In the genomic region with DNA sequence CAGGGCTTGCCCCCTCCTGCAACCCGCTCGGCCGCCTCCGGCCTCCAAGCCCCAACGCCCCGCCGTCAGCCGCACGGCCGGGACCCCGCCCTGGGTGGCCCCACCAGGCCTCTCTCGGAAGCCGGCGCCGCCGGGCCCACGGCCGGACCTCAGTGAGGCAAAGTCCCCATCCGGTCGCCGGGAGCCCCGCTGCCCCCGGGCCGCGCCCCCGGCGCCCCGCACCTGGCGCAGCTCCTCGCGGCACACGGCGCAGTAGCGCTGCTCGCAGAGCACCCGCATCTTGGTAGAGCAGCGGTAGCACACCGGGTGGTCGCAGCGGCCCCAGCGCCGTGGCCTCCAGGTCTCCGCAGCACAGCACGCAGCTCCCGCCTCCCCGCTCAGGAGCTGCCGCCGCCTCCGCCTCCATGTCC, we compare ENCODE assay signal across 8 cellular contexts. TPM values are rescaled to one million over a fixed set of nuclear protein-coding genes. Genes with fewer than 3 reads are reported as not detected.
DNase-seq lines count a peak whose midpoint lies in the region; ATAC-seq, FAIRE-seq and TF ChIP-seq lines count a peak whose summit lies in the region.

No MANE protein-coding gene starts in this region.

- no peak for DNase-seq in SJCRH30
- DNase-seq in esophagus muscularis mucosa (ENCODE audit: extremely low spot score), result no peak
- DNase-seq in pancreas, result peak; percentile 23 to 85 (median 56)
- DNase-seq in NCI-H345 treated with DMSO at 0.1 percent for 48 hours (lab: John Stamatoyannopoulos, UW; ENCODE audit: unreplicated experiment), result no peak
- no peak for DNase-seq in NCI-H2196 treated with DMSO at 0.1 percent for 48 hours (lab: John Stamatoyannopoulos, UW; ENCODE audit: unreplicated experiment)
- DNase-seq in activated CD4-positive, CD25-positive, alpha-beta regulatory T cell treated with anti-CD3 and anti-CD28 coated beads, Interleukin-2, amount 50 U/mL, for 72 hours, result no peak

- FAIRE-seq in pancreas (lab: Jason Lieb, UNC), result no peak

- no CpG with 5 or more reads among the region's 49 CpGs for WGBS in esophagus muscularis mucosa
- WGBS in pancreas, 2 donors, result 0 to 1% methylated on average over 37 to 49 of the region's 49 CpGs

- no peaks in the 10 kb centered on the region for H3K9me3 ChIP-seq in SJCRH30 (replicated peaks)
- H3K9me3 ChIP-seq in esophagus muscularis mucosa, result no peaks in the 10 kb centered on the region
- no peaks in the 10 kb centered on the region for H3K9me3 ChIP-seq in pancreas

- H3K36me3 ChIP-seq in SJCRH30, result 0 out of 2 replicates have a peak, but pooled peaks cover 6% of the 10 kb centered on the region
- H3K36me3 ChIP-seq in esophagus muscularis mucosa, result peaks cover 0 to 8% (median 5%) of the 10 kb centered on the region in 4 donors
- no peaks in the 10 kb centered on the region for H3K36me3 ChIP-seq in pancreas

- H3K27me3 ChIP-seq in SJCRH30 (no peaks in the 10 kb centered on the region), esophagus muscularis mucosa (no peaks in the 10 kb centered on the region), pancreas (no peaks in the 10 kb centered on the region)

- no peak for TF ChIP-seq POLR2A in esophagus muscularis mucosa (IDR thresholded peaks at IDR 0.05; ENCODE audit: low read depth)

- peak; percentile 17 for ATAC-seq in GM18519 (IDR thresholded peaks at IDR 0.05; ENCODE audit: low FRiP score, unreplicated experiment)
- ATAC-seq in HG02642 (IDR thresholded peaks at IDR 0.05; ENCODE audit: poor library complexity, unreplicated experiment), result peak; percentile 36
- ATAC-seq in pancreas, result peak in 1 of 4 donors; percentile 1

- H3K4me1 ChIP-seq in SJCRH30, result peaks cover 25% of the 10 kb centered on the region
- peaks cover 51 to 58% (median 57%) of the 10 kb centered on the region in 4 donors for H3K4me1 ChIP-seq in esophagus muscularis mucosa
- peaks cover 21 to 33% (median 29%) of the 10 kb centered on the region in 3 donors for H3K4me1 ChIP-seq in pancreas

- H3K4me3 ChIP-seq in SJCRH30 (peak overlapping the region; percentile 71), esophagus muscularis mucosa (peak overlapping the region; percentile 70 to 95 (median 81)), pancreas (peak overlapping the region; percentile 81 to 100 (median 98))

- TF ChIP-seq EP300 in esophagus muscularis mucosa (IDR thresholded peaks at IDR 0.05), result no peak

- intact Hi-C loops in esophagus muscularis mucosa (cut with DNase I), result no loop called here
- intact Hi-C loops in pancreas (cut with DNase I), result no loop called here

- peak overlapping the region; percentile 40; the same call in 1 of the 2 replicates for H3K27ac ChIP-seq in SJCRH30
- peak overlapping the region; percentile 89 to 97 (median 94) for H3K27ac ChIP-seq in esophagus muscularis mucosa (replicated peaks in 1 of 4)
- peak overlapping the region; percentile 69 to 90 (median 76) for H3K27ac ChIP-seq in pancreas

- TF ChIP-seq CTCF in esophagus muscularis mucosa (IDR thresholded peaks at IDR 0.05) (no peak), pancreas (IDR thresholded peaks at IDR 0.05) (no peak)

RNA-seq across cellular contexts. Expression of gene ZNF598, which starts 0.3 kb away (rescaled TPM):
- 22.9 and 25.6 TPM in 2 replicates for total RNA-seq in SJCRH30 (2014; rRNA removed; shearing (Covaris generic))
- total RNA-seq in esophagus muscularis mucosa (10 to 100 TPM; 23.3 to 46.5 (median 34.9) TPM), pancreas (10 to 100 TPM; 26.0 to 93.6 (median 42.4) TPM)
- polyA plus RNA-seq in pancreas, result 10 to 100 TPM; 71.0 to 73.5 TPM

RNA-seq across cellular contexts. Expression of gene NPW, which starts 10.3 kb away (rescaled TPM):
- 1.6 TPM in 2 replicates for total RNA-seq in SJCRH30 (2014; rRNA removed; shearing (Covaris generic))
- total RNA-seq in esophagus muscularis mucosa, result not detected
- total RNA-seq in pancreas, result 1 to 10 TPM in 2 of 6 donors, under 1 TPM in 4; 0.43 to 1.9 (median 0.50) TPM
- polyA plus RNA-seq in pancreas, result 1 to 10 TPM; 1.3 to 2.7 TPM

RNA-seq across cellular contexts. Expression of gene NHERF2, which starts 17.4 kb away (rescaled TPM):
- 6.4 and 8.0 TPM in 2 replicates for total RNA-seq in SJCRH30 (2014; rRNA removed; shearing (Covaris generic))
- 100 to 1,000 TPM in 2 of 4 donors, 10 to 100 TPM in 2; 45.3 to 130 (median 88.3) TPM for total RNA-seq in esophagus muscularis mucosa
- 10 to 100 TPM; 14.7 to 28.9 (median 23.0) TPM for total RNA-seq in pancreas
- polyA plus RNA-seq in pancreas, result 100 to 1,000 TPM in 1 of 2 donors, 10 to 100 TPM in 1; 60.7 to 144 TPM

RNA-seq across cellular contexts. Expression of gene SYNGR3, which starts 19.5 kb away (rescaled TPM):
- 0.73 and 0.81 TPM in 2 replicates for total RNA-seq in SJCRH30 (2014; rRNA removed; shearing (Covaris generic))
- total RNA-seq in esophagus muscularis mucosa (1 to 10 TPM; 2.1 to 5.6 (median 3.3) TPM), pancreas (1 to 10 TPM in 1 of 6 donors, under 1 TPM in 5; 0.19 to 1.5 (median 0.55) TPM)
- 1 to 10 TPM in 1 of 2 donors, under 1 TPM in 1; 0.57 to 3.1 TPM for polyA plus RNA-seq in pancreas

RNA-seq across cellular contexts. Expression of gene GFER, which starts 25.3 kb away (rescaled TPM):
- total RNA-seq in SJCRH30 (2014; rRNA removed; shearing (Covaris generic)), result 20.6 and 32.2 TPM in 2 replicates
- total RNA-seq in esophagus muscularis mucosa (10 to 100 TPM; 14.1 to 38.5 (median 23.7) TPM), pancreas (10 to 100 TPM; 17.1 to 31.9 (median 25.9) TPM)
- 10 to 100 TPM; 25.7 to 62.0 TPM for polyA plus RNA-seq in pancreas

Comparison
In these comparisons a context has a peak if more than half of its experiments do, and no peak if none do; other contexts are left out.
1. DNase-seq: peak in pancreas (6 of 6); none in SJCRH30 (0 of 2), esophagus muscularis mucosa (single experiment), NCI-H345 treated with DMSO at 0.1 percent for 48 hours (single experiment), NCI-H2196 treated with DMSO at 0.1 percent for 48 hours (single experiment) and activated CD4-positive, CD25-positive, alpha-beta regulatory T cell treated with anti-CD3 and anti-CD28 coated beads, Interleukin-2, amount 50 U/mL, for 72 hours (single experiment).
2. H3K27ac ChIP-seq: peak in every context shown above with its lines; median percentile 94 in esophagus muscularis mucosa; 76 in pancreas; 40 in SJCRH30.
3. Peak in every context shown above with its lines, with median percentiles within 50 percentile points of each other: H3K4me3 ChIP-seq.